Comparison of ENCODE assay signal across 28 cellular contexts in genomic region chr18:75289762-75290161, GRCh38.
"Had no signal": no experiment of that assay in that cellular context is flagged by ENCODE, and none has a peak within 500 bp of the region (broad histone marks: within the 10 kb centered on the region; RNA-seq: fewer than 3 reads in every experiment).

No MANE protein-coding gene starts in this region.

- ATAC-seq: effector memory CD8-positive, alpha-beta T cell; esophagus mucosa; foreskin keratinocyte; gastrocnemius medialis; gastroesophageal sphincter; heart left ventricle; heart right ventricle had no signal

- H3K4me1 ChIP-seq: colonic mucosa, esophagus muscularis mucosa, esophagus squamous epithelium, foreskin keratinocyte, gastrocnemius medialis, gastroesophageal sphincter, heart left ventricle had no signal

- H3K27ac ChIP-seq: colonic mucosa, coronary artery, dorsolateral prefrontal cortex, epithelial cell of prostate, esophagus muscularis mucosa, esophagus squamous epithelium, foreskin keratinocyte, gastrocnemius medialis, gastroesophageal sphincter, heart left ventricle, heart right ventricle had no signal

- H3K36me3 ChIP-seq: colonic mucosa had no signal

- DNase-seq: colonic mucosa; cortex of kidney; dermis blood vessel endothelial cell; dorsolateral prefrontal cortex; effector CD4-positive, alpha-beta T cell; effector CD8-positive, alpha-beta T cell; effector memory CD4-positive, alpha-beta T cell; effector memory CD8-positive, alpha-beta T cell; endodermal cell; erythroblast; esophagus squamous epithelium; foreskin fibroblast; foreskin keratinocyte; foreskin melanocyte; gastrocnemius medialis; glutamatergic neuron; head of caudate nucleus; heart left ventricle; heart right ventricle had no signal

- FAIRE-seq: colon, endometrium, endothelial cell of umbilical vein, frontal cortex had no signal

- H3K9me3 ChIP-seq: colonic mucosa, esophagus muscularis mucosa, esophagus squamous epithelium, gastrocnemius medialis, gastroesophageal sphincter, heart left ventricle, heart right ventricle had no signal

- H3K27me3 ChIP-seq: colonic mucosa, dorsolateral prefrontal cortex, esophagus muscularis mucosa, foreskin keratinocyte, gastrocnemius medialis, gastroesophageal sphincter, heart left ventricle, heart right ventricle had no signal

- H3K4me3 ChIP-seq: colonic mucosa, coronary artery, dorsolateral prefrontal cortex, esophagus muscularis mucosa, esophagus squamous epithelium, gastrocnemius medialis, gastroesophageal sphincter, heart left ventricle, heart right ventricle had no signal
